In the genomic region with DNA sequence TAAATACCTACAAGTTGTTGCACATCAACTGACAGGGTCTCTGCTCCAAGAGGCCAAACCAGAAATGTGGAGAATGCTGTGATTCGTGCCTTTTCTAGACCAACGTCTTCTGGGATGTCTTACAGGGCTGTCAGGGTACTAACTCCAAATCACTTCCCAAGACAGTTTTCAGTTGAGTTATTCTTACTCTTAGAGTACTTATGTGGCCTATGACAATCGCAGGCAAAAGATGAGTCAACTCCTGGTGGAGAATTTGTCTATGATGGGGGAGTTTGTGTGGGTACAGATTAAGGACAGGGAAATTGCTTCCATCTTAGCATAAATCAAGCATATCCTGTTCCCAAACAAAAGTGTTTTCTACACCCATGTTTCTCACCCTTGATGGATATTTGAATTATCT, we compare ENCODE assay signal across 28 cellular contexts.
"Had no signal": no experiment of that assay in that cellular context is flagged by ENCODE, and none has a peak within 500 bp of the region (broad histone marks: within the 10 kb centered on the region; RNA-seq: fewer than 3 reads in every experiment).

No MANE protein-coding gene starts in this region.

- H2AFZ ChIP-seq: neural progenitor cell had no signal

- ATAC-seq: esophagus mucosa; left cardiac atrium; left ventricle myocardium superior; right cardiac atrium; stimulated activated naive CD8-positive, alpha-beta T cell treated with anti-CD3 and anti-CD28 coated beads, Interleukin-15, Interleukin-2, amounts not matched to agents 100 U/mL and 50 U/mL, for 24 hours had no signal

- H3K4me2 ChIP-seq: neural progenitor cell had no signal

- FAIRE-seq: endothelial cell of umbilical vein, frontal cortex, urothelium cell line had no signal

- H3K9me3 ChIP-seq: breast epithelium, thoracic aorta had no signal

- H3K36me3 ChIP-seq: breast epithelium, neural progenitor cell, thoracic aorta had no signal

- H3K9ac ChIP-seq: neural progenitor cell had no signal

- DNase-seq: activated CD4-positive, alpha-beta memory T cell treated with anti-CD3 and anti-CD28 coated beads for 36 hours; activated CD4-positive, alpha-beta T cell treated with anti-CD3 and anti-CD28 coated beads, Interleukin-2, amount 10 ng/mL, durations not matched to agents 24 days and 14 days; activated CD4-positive, CD25-positive, alpha-beta regulatory T cell treated with anti-CD3 and anti-CD28 coated beads, Interleukin-2, amount 50 U/mL, for 72 hours; activated CD8-positive, alpha-beta memory T cell treated with anti-CD3 and anti-CD28 coated beads, Interleukin-2, amount 50 U/mL, for 4 hours; activated effector memory CD4-positive, alpha-beta T cell treated with anti-CD3 and anti-CD28 coated beads, Interleukin-2, amount 50 U/mL, for 16 hours; activated naive CD4-positive, alpha-beta T cell treated with anti-CD3 and anti-CD28 coated beads, Interleukin-2, amount 50 U/mL, for 16 hours; activated T-cell treated with anti-CD3 and anti-CD28 coated beads, Interleukin-2, amount 50 U/mL, for 1 hour; amygdala; central memory CD4-positive, alpha-beta T cell; glutamatergic neuron; islet precursor cell; left cardiac atrium; left ventricle myocardium superior; naive B cell; occipital lobe; right cardiac atrium; stimulated activated CD4-positive, alpha-beta T cell treated with anti-CD3 and anti-CD28 coated beads, Interleukin-12 subunit alpha, Interleukin-12 subunit beta, amount 100 ng/mL, for 4 hours; stimulated activated CD4-positive, alpha-beta T cell treated with anti-CD3 and anti-CD28 coated beads, Interleukin-4, amount 100 ng/mL, for 1 hour; stimulated activated naive CD8-positive, alpha-beta T cell treated with anti-CD3 and anti-CD28 coated beads, Interleukin-15, Interleukin-2, amounts not matched to agents 100 U/mL and 50 U/mL, for 24 hours; T1000; trophoblast cell had no signal

- H3K27me3 ChIP-seq: breast epithelium, neural progenitor cell had no signal

- H3K27ac ChIP-seq: breast epithelium, neural progenitor cell, thoracic aorta had no signal

- H3K4me1 ChIP-seq: breast epithelium, neural progenitor cell had no signal

- H3K4me3 ChIP-seq: breast epithelium, neural progenitor cell, thoracic aorta had no signal
